9 cellular contexts compared by ENCODE assay signal in the genomic region with DNA sequence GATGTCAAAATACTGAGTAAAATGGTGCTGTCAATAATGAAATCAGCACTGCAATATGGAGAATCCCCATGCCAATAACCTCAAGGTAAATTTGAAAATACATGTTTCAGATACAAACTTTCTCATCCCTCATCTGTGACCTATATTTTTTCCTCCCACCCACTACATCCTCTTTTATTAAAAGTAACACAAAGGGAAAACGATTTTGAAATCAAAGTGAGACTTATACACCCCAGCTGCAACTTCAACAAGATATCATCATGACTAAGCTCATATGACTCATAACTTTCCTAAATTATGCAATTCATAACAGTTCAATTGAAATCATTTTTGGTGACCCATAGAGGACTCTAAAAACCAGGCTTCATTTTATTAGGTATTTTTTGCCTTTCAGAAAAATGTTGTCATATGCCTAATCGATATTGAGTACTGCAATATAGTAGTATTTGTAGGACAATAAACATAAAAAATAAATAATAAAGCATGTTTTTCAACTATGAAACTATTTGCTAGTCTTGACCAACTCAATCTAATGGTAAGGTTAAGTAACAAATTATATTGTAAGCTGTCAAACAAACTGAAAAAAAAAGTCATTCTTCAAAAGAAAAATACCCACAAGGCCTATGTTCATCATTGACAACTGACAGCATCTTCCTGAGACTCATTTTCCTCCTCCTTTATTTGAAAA. TPM values are rescaled to one million over a fixed set of nuclear protein-coding genes. Genes with fewer than 3 reads are reported as not detected.
DNase-seq lines count a peak whose midpoint lies in the region; ATAC-seq, FAIRE-seq and TF ChIP-seq lines count a peak whose summit lies in the region.
"Had no signal": no experiment of that assay in that cellular context is flagged by ENCODE, and none has a peak within 500 bp of the region (broad histone marks: within the 10 kb centered on the region; RNA-seq: fewer than 3 reads in every experiment).

No MANE protein-coding gene starts in this region.

- POLR2A ChIA-PET in CD8-positive, alpha-beta T cell (lab: Charles Lee): no interaction called here

- DNase-seq in CD8-positive, alpha-beta T cell: no peak
- DNase-seq in M059J (ENCODE audit: low read depth) (peak; percentile 52), ascending aorta (ENCODE audit: low spot score in 2 of 2) (no peak), naive B cell (no peak), mucosa of gallbladder (ENCODE audit: low spot score) (no peak), GM19238 (ENCODE audit: insufficient read length, low spot score) (no peak), frontal cortex (ENCODE audit: low spot score in 2 of 2) (no peak), RPMI8226 (no peak)
- DNase-seq: left cardiac atrium had no signal

- no peak overlapping the region for H3K27ac ChIP-seq in CD8-positive, alpha-beta T cell (ENCODE audit: low read depth, low read length)
- H3K27ac ChIP-seq in ascending aorta: peak overlapping the region; percentile 60 to 99

- H3K27ac Mint-ChIP-seq in CD8-positive, alpha-beta T cell: peak overlapping the region; percentile 5
- H3K27ac Mint-ChIP-seq in naive B cell: peak overlapping the region; percentile 13 to 87 (median 78)

- H3K27me3 ChIP-seq in CD8-positive, alpha-beta T cell (ENCODE audit: insufficient read depth, low read length): no peaks in the 10 kb centered on the region
- H3K27me3 ChIP-seq in ascending aorta: no peaks in the 10 kb centered on the region

- H3K4me1 ChIP-seq in CD8-positive, alpha-beta T cell (ENCODE audit: insufficient read depth, low read length): peaks cover 50% of the 10 kb centered on the region
- peaks cover 22 to 45% of the 10 kb centered on the region in 2 donors for H3K4me1 ChIP-seq in ascending aorta

- TF ChIP-seq CTCF in CD8-positive, alpha-beta T cell (IDR thresholded peaks at IDR 0.05): no peak
- no peak for TF ChIP-seq CTCF in ascending aorta (IDR thresholded peaks at IDR 0.05)

- CTCF ChIA-PET in CD8-positive, alpha-beta T cell (lab: Charles Lee): no interaction called here

- H3K36me3 Mint-ChIP-seq in CD8-positive, alpha-beta T cell: peaks cover 16% of the 10 kb centered on the region
- H3K36me3 Mint-ChIP-seq in naive B cell: no peaks in the 10 kb centered on the region

- no peaks in the 10 kb centered on the region for H3K9me3 ChIP-seq in CD8-positive, alpha-beta T cell (ENCODE audit: low read length)
- H3K9me3 ChIP-seq in ascending aorta: no peaks in the 10 kb centered on the region

- H3K27me3 Mint-ChIP-seq in CD8-positive, alpha-beta T cell (ENCODE audit: low read depth): no peaks in the 10 kb centered on the region
- no peaks in the 10 kb centered on the region for H3K27me3 Mint-ChIP-seq in naive B cell

- intact Hi-C loops in CD8-positive, alpha-beta T cell (cut with DNase I, micrococcal nuclease): loop anchor here (10.0 kb wide), 2 partner anchors 232 to 752 kb away; a partner anchor contains a TSS
- intact Hi-C loops in ascending aorta (cut with DNase I): loop anchor here (1.0 to 10.0 kb wide), 3 partner anchors 13 to 408 kb away; no protein-coding TSS in a partner anchor

- H3K36me3 ChIP-seq in CD8-positive, alpha-beta T cell (ENCODE audit: insufficient read depth, low read length): no peaks in the 10 kb centered on the region
- no peaks in the 10 kb centered on the region for H3K36me3 ChIP-seq in ascending aorta

- no peak overlapping the region for H3K4me3 ChIP-seq in CD8-positive, alpha-beta T cell (ENCODE audit: low read depth, low read length)
- H3K4me3 ChIP-seq in ascending aorta: peak overlapping the region; percentile 35 to 37

- ATAC-seq in CD8-positive, alpha-beta T cell: no peak
- no peak for ATAC-seq in naive B cell (ENCODE audit: low read depth in 2 of 2)

- no peak for FAIRE-seq in frontal cortex (lab: Jason Lieb, UNC)

- peaks cover 63% of the 10 kb centered on the region for H3K4me1 Mint-ChIP-seq in CD8-positive, alpha-beta T cell (ENCODE audit: low read depth)
- H3K4me1 Mint-ChIP-seq in naive B cell: peaks cover 52 to 87% (median 72%) of the 10 kb centered on the region in 3 donors

- peak overlapping the region; percentile 1 for H3K4me3 Mint-ChIP-seq in CD8-positive, alpha-beta T cell
- peak overlapping the region in 4 of 8 donors; percentile 55 to 98 (median 64) for H3K4me3 Mint-ChIP-seq in naive B cell

- H3K9me3 Mint-ChIP-seq in CD8-positive, alpha-beta T cell: no peaks in the 10 kb centered on the region
- no peaks in the 10 kb centered on the region for H3K9me3 Mint-ChIP-seq in naive B cell

RNA-seq across cellular contexts. Expression of a gene that starts 3.0 kb away (rescaled TPM):
- total RNA-seq in CD8-positive, alpha-beta T cell: 10 to 100 TPM; 20.0 to 25.1 TPM
- total RNA-seq in M059J (2014; rRNA removed; shearing (Covaris generic)): 27.6 and 34.0 TPM in 2 replicates
- total RNA-seq in ascending aorta (16.4 TPM), mucosa of gallbladder (22.3 TPM), frontal cortex (33.8 TPM)
- 10 to 100 TPM in 5 of 6 donors, 1 to 10 TPM in 1; 9.1 to 23.8 (median 21.3) TPM for polyA plus RNA-seq in naive B cell (ENCODE audit: low read depth in 6 of 6)
